In genomic region chr20:50244352-50245149, GRCh38 we compare ENCODE assay signal across 21 cellular contexts. TPM values are rescaled to one million over a fixed set of nuclear protein-coding genes. Genes with fewer than 3 reads are reported as not detected.
DNase-seq lines count a peak whose midpoint lies in the region; ATAC-seq and TF ChIP-seq lines count a peak whose summit lies in the region.
"Had no signal": no experiment of that assay in that cellular context is flagged by ENCODE, and none has a peak within 500 bp of the region (broad histone marks: within the 10 kb centered on the region; RNA-seq: fewer than 3 reads in every experiment).

No MANE protein-coding gene starts in this region.

- ATAC-seq in RWPE2 (ENCODE audit: low read depth) = no peak
- ATAC-seq in HG02970 (IDR thresholded peaks at IDR 0.05; ENCODE audit: low FRiP score, unreplicated experiment) = no peak
- ATAC-seq in stimulated activated naive B cell treated with anti-CD40 and anti-IgM and Interleukin-4, amounts not matched to agents 10 μg/mL and 1 μg/mL and 100 μg/mL, for 72 hours (replicated peaks) = no peak
- ATAC-seq in T-helper 17 cell = no peak

- CTCF ChIA-PET in HEK293T (lab: Yijun Ruan, JAX) = no interaction called here

- H3K4me3 ChIP-seq in RWPE2 (ENCODE audit: severe bottlenecking) (no peak overlapping the region), osteoblast (ENCODE audit: insufficient read depth, low read length) (no peak overlapping the region)
- H3K4me3 ChIP-seq: MG63, uterus had no signal

- H3K4me3 Mint-ChIP-seq in stimulated activated naive B cell treated with anti-CD40 and anti-IgM and Interleukin-4, amounts not matched to agents 10 μg/mL and 1 μg/mL and 100 μg/mL, for 72 hours = no peak overlapping the region
- no peak overlapping the region for H3K4me3 Mint-ChIP-seq in T-helper 17 cell
- H3K4me3 Mint-ChIP-seq: activated CD4-positive, alpha-beta T cell treated with anti-CD3 and anti-CD28 coated beads, Interleukin-2, amount 10 ng/mL, durations not matched to agents 24 days and 14 days; stimulated activated naive CD8-positive, alpha-beta T cell treated with anti-CD3 and anti-CD28 coated beads, Interleukin-15, Interleukin-2, amounts not matched to agents 100 ng/mL and 50 ng/mL, for 24 hours had no signal

- H3K4me1 Mint-ChIP-seq in stimulated activated naive B cell treated with anti-CD40 and anti-IgM and Interleukin-4, amounts not matched to agents 10 μg/mL and 1 μg/mL and 100 μg/mL, for 72 hours = no peaks in the 10 kb centered on the region
- peaks cover 4% of the 10 kb centered on the region for H3K4me1 Mint-ChIP-seq in T-helper 17 cell
- H3K4me1 Mint-ChIP-seq: activated CD4-positive, alpha-beta T cell treated with anti-CD3 and anti-CD28 coated beads, Interleukin-2, amount 10 ng/mL, durations not matched to agents 24 days and 14 days had no signal

- H3K79me2 ChIP-seq in osteoblast (ENCODE audit: insufficient read depth, low read length) = no peaks in the 10 kb centered on the region

- POLR2A ChIA-PET in HEK293T (lab: Yijun Ruan, JAX) = no interaction called here

- no peaks in the 10 kb centered on the region for H3K9me3 Mint-ChIP-seq in stimulated activated naive B cell treated with anti-CD40 and anti-IgM and Interleukin-4, amounts not matched to agents 10 μg/mL and 1 μg/mL and 100 μg/mL, for 72 hours
- H3K9me3 Mint-ChIP-seq: activated CD4-positive, alpha-beta T cell treated with anti-CD3 and anti-CD28 coated beads, Interleukin-2, amount 10 ng/mL, durations not matched to agents 24 days and 14 days; stimulated activated naive CD8-positive, alpha-beta T cell treated with anti-CD3 and anti-CD28 coated beads, Interleukin-15, Interleukin-2, amounts not matched to agents 100 ng/mL and 50 ng/mL, for 24 hours had no signal

- H3K4me1 ChIP-seq in RWPE2 (ENCODE audit: insufficient read depth, poor library complexity, severe bottlenecking) (peaks cover 13% of the 10 kb centered on the region), osteoblast (ENCODE audit: insufficient read depth, low read length) (peaks cover 21% of the 10 kb centered on the region)
- H3K4me1 ChIP-seq: BE2C, uterus had no signal

- TF ChIP-seq CTCF in RWPE2 (IDR thresholded peaks at IDR 0.05; ENCODE audit: poor library complexity, severe bottlenecking) (no peak), osteoblast (IDR thresholded peaks at IDR 0.05; ENCODE audit: extremely low read depth, low read depth, low read length) (no peak)

- no peak overlapping the region for H2AFZ ChIP-seq in osteoblast (ENCODE audit: low read length)

- H3K36me3 Mint-ChIP-seq in stimulated activated naive B cell treated with anti-CD40 and anti-IgM and Interleukin-4, amounts not matched to agents 10 μg/mL and 1 μg/mL and 100 μg/mL, for 72 hours = no peaks in the 10 kb centered on the region
- H3K36me3 Mint-ChIP-seq in T-helper 17 cell (ENCODE audit: low read depth) = no peaks in the 10 kb centered on the region

- no peaks in the 10 kb centered on the region for H3K9me3 ChIP-seq in RWPE2 (ENCODE audit: severe bottlenecking)
- H3K9me3 ChIP-seq in osteoblast (ENCODE audit: low read depth, low read length) = no peaks in the 10 kb centered on the region
- H3K9me3 ChIP-seq in T-helper 17 cell (ENCODE audit: control insufficient read depth, low read length, poor library complexity, severe bottlenecking) = no peaks in the 10 kb centered on the region
- H3K9me3 ChIP-seq: BE2C, uterus had no signal

- H3K36me3 ChIP-seq in RWPE2 (ENCODE audit: low read depth) (no peaks in the 10 kb centered on the region), osteoblast (ENCODE audit: insufficient read depth, low read length) (no peaks in the 10 kb centered on the region)
- H3K36me3 ChIP-seq: BE2C, MG63, uterus had no signal

- H3K27ac Mint-ChIP-seq in stimulated activated naive B cell treated with anti-CD40 and anti-IgM and Interleukin-4, amounts not matched to agents 10 μg/mL and 1 μg/mL and 100 μg/mL, for 72 hours = no peak overlapping the region
- no peak overlapping the region for H3K27ac Mint-ChIP-seq in T-helper 17 cell
- H3K27ac Mint-ChIP-seq: activated CD4-positive, alpha-beta T cell treated with anti-CD3 and anti-CD28 coated beads, Interleukin-2, amount 10 ng/mL, durations not matched to agents 24 days and 14 days; stimulated activated naive CD8-positive, alpha-beta T cell treated with anti-CD3 and anti-CD28 coated beads, Interleukin-15, Interleukin-2, amounts not matched to agents 100 ng/mL and 50 ng/mL, for 24 hours had no signal

- H4K20me1 ChIP-seq in osteoblast (ENCODE audit: insufficient read depth, low read length) = no peaks in the 10 kb centered on the region

- peak; percentile 29 for DNase-seq in Daoy (ENCODE audit: low read depth)
- peak; percentile 74 for DNase-seq in RWPE2 (ENCODE audit: low spot score)
- DNase-seq in epithelial cell of prostate (ENCODE audit: low read depth, low spot score) = no peak
- peak; percentile 76 for DNase-seq in osteoblast (ENCODE audit: insufficient read length, low spot score, missing footprints)
- no peak for DNase-seq in stimulated activated naive B cell treated with anti-CD40 and anti-IgM and Interleukin-4, amounts not matched to agents 10 μg/mL and 1 μg/mL and 100 μg/mL, for 72 hours
- DNase-seq in HEK293T (ENCODE audit: extremely low spot score) = no peak
- no peak for DNase-seq in T-helper 17 cell
- DNase-seq: activated CD4-positive, alpha-beta T cell treated with anti-CD3 and anti-CD28 coated beads, Interleukin-2, amount 10 ng/mL, durations not matched to agents 24 days and 14 days; activated CD8-positive, alpha-beta memory T cell treated with anti-CD3 and anti-CD28 coated beads, Interleukin-2, amount 50 U/mL, for 4 hours; activated effector memory CD4-positive, alpha-beta T cell treated with anti-CD3 and anti-CD28 coated beads, Interleukin-2, amount 50 U/mL, for 16 hours; central memory CD4-positive, alpha-beta T cell; NCI-H1436 treated with DMSO at 0.1 percent for 48 hours; NCI-H526 treated with DMSO at 0.1 percent for 48 hours; SHP77; small intestine; stimulated activated CD4-positive, alpha-beta T cell treated with anti-CD3 and anti-CD28 coated beads, Interleukin-4, amount 100 ng/mL, for 1 hour; uterus had no signal

- no peak overlapping the region for H3K4me2 ChIP-seq in osteoblast (ENCODE audit: insufficient read depth, low read length)

- H3K27me3 Mint-ChIP-seq in stimulated activated naive B cell treated with anti-CD40 and anti-IgM and Interleukin-4, amounts not matched to agents 10 μg/mL and 1 μg/mL and 100 μg/mL, for 72 hours = peaks cover 19 to 30% of the 10 kb centered on the region in 2 donors
- H3K27me3 Mint-ChIP-seq in T-helper 17 cell = peaks cover 9% of the 10 kb centered on the region
- H3K27me3 Mint-ChIP-seq: stimulated activated naive CD8-positive, alpha-beta T cell treated with anti-CD3 and anti-CD28 coated beads, Interleukin-15, Interleukin-2, amounts not matched to agents 100 ng/mL and 50 ng/mL, for 24 hours had no signal

- no peaks in the 10 kb centered on the region for H3K27me3 ChIP-seq in RWPE2 (ENCODE audit: insufficient read depth, poor library complexity, severe bottlenecking)
- no peaks in the 10 kb centered on the region for H3K27me3 ChIP-seq in osteoblast (ENCODE audit: insufficient read depth, low read length)
- H3K27me3 ChIP-seq: BE2C, MG63, uterus had no signal

- H3K27ac ChIP-seq in RWPE2 (ENCODE audit: poor library complexity, severe bottlenecking) (no peak overlapping the region), epithelial cell of prostate (peak overlapping the region; percentile 34), osteoblast (ENCODE audit: low read depth, low read length) (no peak overlapping the region)
- H3K27ac ChIP-seq: uterus had no signal

TF ChIP-seq in HEK293T, 16 proteins besides CTCF, POLR2A, EP300 and RAD21:
- no peak for TF ChIP-seq SUZ12 (IDR thresholded peaks at IDR 0.05)
- TF ChIP-seq L3MBTL2 (conservative IDR thresholded peaks at IDR 0.05) = no peak
- TF ChIP-seq NFRKB (IDR thresholded peaks at IDR 0.05) = no peak
- no peak for TF ChIP-seq SP1 (IDR thresholded peaks at IDR 0.05)
- no peak for TF ChIP-seq CTBP1 (IDR thresholded peaks at IDR 0.05; ENCODE audit: borderline replicate concordance)
- no peak for TF ChIP-seq LEF1 (IDR thresholded peaks at IDR 0.05; ENCODE audit: borderline replicate concordance)

RNA-seq across cellular contexts. Expression of gene CEBPB, which starts 53.9 kb away (rescaled TPM):
- 29.5 and 38.0 TPM in 2 replicates for total RNA-seq in Daoy (2014; rRNA removed; shearing (Covaris generic))
- total RNA-seq in osteoblast (75.7 and 79.3 TPM in 2 replicates), T-helper 17 cell (10 to 100 TPM; 18.1 to 32.8 TPM)

Comparison
In these comparisons a context has a peak if more than half of its experiments do, and no peak if none do; other contexts are left out.
1. DNase-seq: peak in Daoy (single experiment), RWPE2 (single experiment) and osteoblast (single experiment); none in epithelial cell of prostate (single experiment), stimulated activated naive B cell treated with anti-CD40 and anti-IgM and Interleukin-4, amounts not matched to agents 10 μg/mL and 1 μg/mL and 100 μg/mL, for 72 hours (single experiment), HEK293T (single experiment) and T-helper 17 cell (0 of 3).